In genomic region chr1:198647055-198647454, GRCh38 we compare ENCODE assay signal across 18 cellular contexts. TPM values are rescaled to one million over a fixed set of nuclear protein-coding genes. Genes with fewer than 3 reads are reported as not detected.
DNase-seq lines count a peak whose midpoint lies in the region; ATAC-seq and TF ChIP-seq lines count a peak whose summit lies in the region.
"Had no signal": no experiment of that assay in that cellular context is flagged by ENCODE, and none has a peak within 500 bp of the region (broad histone marks: within the 10 kb centered on the region; RNA-seq: fewer than 3 reads in every experiment).

No MANE protein-coding gene starts in this region.

- H3K4me1 Mint-ChIP-seq in activated CD8-positive, alpha-beta memory T cell treated with anti-CD3 and anti-CD28 coated beads, Interleukin-2, amount 10 ng/mL, durations not matched to agents 7 days and 5 days = peaks cover 71% of the 10 kb centered on the region
- peaks cover 8% of the 10 kb centered on the region for H3K4me1 Mint-ChIP-seq in neural progenitor cell
- H3K4me1 Mint-ChIP-seq: neural crest cell had no signal

- H3K9ac ChIP-seq in neural progenitor cell = no peak overlapping the region

- H3K27me3 ChIP-seq in spleen (replicated peaks in 1 of 7) (no peaks in the 10 kb centered on the region), neural progenitor cell (no peaks in the 10 kb centered on the region)
- H3K27me3 ChIP-seq: MG63, uterus had no signal

- peak overlapping the region; percentile 66 for H3K4me3 Mint-ChIP-seq in activated CD8-positive, alpha-beta memory T cell treated with anti-CD3 and anti-CD28 coated beads, Interleukin-2, amount 10 ng/mL, durations not matched to agents 7 days and 5 days
- H3K4me3 Mint-ChIP-seq in neural progenitor cell = no peak overlapping the region
- H3K4me3 Mint-ChIP-seq: neural crest cell had no signal

- H4K20me1 ChIP-seq in neural progenitor cell (ENCODE audit: low read depth) = no peaks in the 10 kb centered on the region

- intact Hi-C loops in spleen (cut with DNase I; ENCODE audit: low total_unique reads) = no loop called here

- H3F3A ChIP-seq in neural progenitor cell (ENCODE audit: low read depth) = no peaks in the 10 kb centered on the region

- H2AFZ ChIP-seq in neural progenitor cell (replicated peaks) = no peak overlapping the region

- POLR2A ChIA-PET in HEK293 (lab: Yijun Ruan, JAX) = no interaction called here

- CTCF ChIA-PET in activated CD8-positive, alpha-beta memory T cell treated with anti-CD3 and anti-CD28 coated beads, Interleukin-2, amount 10 ng/mL, durations not matched to agents 7 days and 5 days (lab: Charles Lee) = no interaction called here
- CTCF ChIA-PET in HEK293 (lab: Yijun Ruan, JAX) = no interaction called here

- H3K27ac Mint-ChIP-seq in activated CD8-positive, alpha-beta memory T cell treated with anti-CD3 and anti-CD28 coated beads, Interleukin-2, amount 10 ng/mL, durations not matched to agents 7 days and 5 days = peak overlapping the region; percentile 75
- H3K27ac Mint-ChIP-seq in activated naive CD4-positive, alpha-beta T cell treated with anti-CD3 and anti-CD28 coated beads, Interleukin-2, amount 50 U/mL, for 72 hours = peak overlapping the region; percentile 79 to 82
- no peak overlapping the region for H3K27ac Mint-ChIP-seq in neural progenitor cell

- no peaks in the 10 kb centered on the region for H3K79me2 ChIP-seq in neural progenitor cell (ENCODE audit: low read depth)

- H3K4me1 ChIP-seq in HEK293 (ENCODE audit: control insufficient read depth, insufficient read depth, low read length) (no peaks in the 10 kb centered on the region), spleen (peaks cover 14 to 100% (median 89%) of the 10 kb centered on the region in 6 donors), neural progenitor cell (peaks cover 2% of the 10 kb centered on the region)
- H3K4me1 ChIP-seq: uterus had no signal

- no peak overlapping the region for H3K4me2 ChIP-seq in neural progenitor cell

- TF ChIP-seq CTCF in HEK293 (tag by site-specific recombination; IDR thresholded peaks at IDR 0.05) = no peak
- TF ChIP-seq CTCF in spleen (IDR thresholded peaks at IDR 0.05 in 8 of 11, conservative IDR thresholded peaks at IDR 0.05 in 3 of 11) = no peak
- TF ChIP-seq CTCF in neural progenitor cell (IDR thresholded peaks at IDR 0.05) = no peak

- peaks cover 81% of the 10 kb centered on the region for H3K36me3 Mint-ChIP-seq in activated CD8-positive, alpha-beta memory T cell treated with anti-CD3 and anti-CD28 coated beads, Interleukin-2, amount 10 ng/mL, durations not matched to agents 7 days and 5 days
- H3K36me3 Mint-ChIP-seq in activated naive CD4-positive, alpha-beta T cell treated with anti-CD3 and anti-CD28 coated beads, Interleukin-2, amount 50 U/mL, for 72 hours = peaks cover 41 to 72% of the 10 kb centered on the region in 2 donors
- no peaks in the 10 kb centered on the region for H3K36me3 Mint-ChIP-seq in neural progenitor cell

- H3K4me3 ChIP-seq in HEK293 (ENCODE audit: low read depth, low read length) (no peak overlapping the region), spleen (peak overlapping the region in 3 of 8 donors; percentile 0 to 73 (median 1)), neural progenitor cell (no peak overlapping the region)
- H3K4me3 ChIP-seq: MG63, uterus had no signal

- H3K27ac ChIP-seq in HEK293 (ENCODE audit: extremely low read depth, low read depth, low read length) (no peak overlapping the region), spleen (peak overlapping the region in 5 of 8 donors; percentile 19 to 91 (median 89)), neural progenitor cell (no peak overlapping the region)
- H3K27ac ChIP-seq: uterus had no signal

- no peak for DNase-seq in activated CD8-positive, alpha-beta memory T cell treated with anti-CD3 and anti-CD28 coated beads, Interleukin-2, amount 10 ng/mL, durations not matched to agents 7 days and 5 days
- DNase-seq in activated CD8-positive, alpha-beta memory T cell treated with anti-CD3 and anti-CD28 coated beads, Interleukin-2, amount 50 U/mL, for 48 hours = no peak
- DNase-seq in activated naive CD4-positive, alpha-beta T cell treated with anti-CD3 and anti-CD28 coated beads, Interleukin-2, amount 50 U/mL, for 72 hours (ENCODE audit: low spot score in 2 of 2) = no peak
- DNase-seq in spleen (no peak), neural progenitor cell (ENCODE audit: low spot score) (no peak), pons (ENCODE audit: low spot score) (no peak), NCI-H1092 (lab: John Stamatoyannopoulos, UW) (no peak)
- DNase-seq: effector CD8-positive, alpha-beta T cell; H7; mammary epithelial cell; MG63; NCI-H2029; NCI-H510A treated with DMSO at 0.1 percent for 48 hours; SIG-M5; uterus had no signal

- TF ChIP-seq POLR2A in spleen (IDR thresholded peaks at IDR 0.05) = no peak

- no peak for ATAC-seq in activated CD8-positive, alpha-beta memory T cell treated with anti-CD3 and anti-CD28 coated beads, Interleukin-2, amount 10 ng/mL, durations not matched to agents 7 days and 5 days
- ATAC-seq in activated naive CD4-positive, alpha-beta T cell treated with anti-CD3 and anti-CD28 coated beads, Interleukin-2, amount 50 U/mL, for 72 hours = no peak

- no peaks in the 10 kb centered on the region for H3K9me3 ChIP-seq in HEK293 (ENCODE audit: control insufficient read depth, insufficient read depth, low read depth, low read length)
- no peaks in the 10 kb centered on the region for H3K9me3 ChIP-seq in spleen
- no peaks in the 10 kb centered on the region for H3K9me3 ChIP-seq in neural progenitor cell (ENCODE audit: low read depth)
- H3K9me3 ChIP-seq: MG63, uterus had no signal

- no peaks in the 10 kb centered on the region for H3K27me3 Mint-ChIP-seq in activated CD8-positive, alpha-beta memory T cell treated with anti-CD3 and anti-CD28 coated beads, Interleukin-2, amount 10 ng/mL, durations not matched to agents 7 days and 5 days
- no peaks in the 10 kb centered on the region for H3K27me3 Mint-ChIP-seq in neural progenitor cell (ENCODE audit: insufficient read depth, low read depth)

- WGBS in spleen, 5 donors = 58 to 76% (median 60%) methylated on average over 1 of the region's 1 CpG

- H3K36me3 ChIP-seq in HEK293 (ENCODE audit: control insufficient read depth in 2 of 2, insufficient read depth in 1 of 2, low read length in 2 of 2) = no peaks in the 10 kb centered on the region
- H3K36me3 ChIP-seq in spleen = peaks cover 0 to 62% (median 4%) of the 10 kb centered on the region in 6 donors
- no peaks in the 10 kb centered on the region for H3K36me3 ChIP-seq in neural progenitor cell
- H3K36me3 ChIP-seq: MG63, uterus had no signal

- H3K9me3 Mint-ChIP-seq in activated CD8-positive, alpha-beta memory T cell treated with anti-CD3 and anti-CD28 coated beads, Interleukin-2, amount 10 ng/mL, durations not matched to agents 7 days and 5 days (ENCODE audit: low read depth) = no peaks in the 10 kb centered on the region
- no peaks in the 10 kb centered on the region for H3K9me3 Mint-ChIP-seq in activated naive CD4-positive, alpha-beta T cell treated with anti-CD3 and anti-CD28 coated beads, Interleukin-2, amount 50 U/mL, for 72 hours
- no peaks in the 10 kb centered on the region for H3K9me3 Mint-ChIP-seq in neural progenitor cell

TF ChIP-seq in HEK293, 187 proteins besides CTCF, POLR2A, EP300 and RAD21:
- TF ChIP-seq ZNF274 (IDR thresholded peaks at IDR 0.05; ENCODE audit: low read length) = no peak
- peak; percentile 52; the same call in 1 of the 2 replicates for TF ChIP-seq ZNF274 (tag by site-specific recombination; IDR thresholded peaks at IDR 0.05; ENCODE audit: borderline replicate concordance)
- no peak for TF ChIP-seq ATF2 (tag by site-specific recombination; IDR thresholded peaks at IDR 0.05; ENCODE audit: low read depth)

RNA-seq across cellular contexts. Expression of gene PTPRC, which starts 8.2 kb away (rescaled TPM):
- 100 to 1,000 TPM; 556 to 674 TPM for total RNA-seq in activated CD8-positive, alpha-beta memory T cell treated with anti-CD3 and anti-CD28 coated beads, Interleukin-2, amount 10 ng/mL, durations not matched to agents 7 days and 5 days
- 100 to 1,000 TPM; 433 to 644 TPM for total RNA-seq in activated naive CD4-positive, alpha-beta T cell treated with anti-CD3 and anti-CD28 coated beads, Interleukin-2, amount 50 U/mL, for 72 hours
- 100 to 1,000 TPM; 439 to 716 (median 526) TPM for total RNA-seq in spleen
- polyA plus RNA-seq in spleen = 10 to 100 TPM; 79.2 to 99.3 (median 92.4) TPM
- not detected in 2 replicates for total RNA-seq in neural progenitor cell (ENCODE audit: low replicate concordance)
- total RNA-seq: H7, neural crest cell had no signal
- polyA plus RNA-seq: keratinocyte, mammary epithelial cell had no signal

Comparison
In these comparisons a context has a peak if more than half of its experiments do, and no peak if none do; other contexts are left out.
1. H3K27ac ChIP-seq: peak in spleen (5 of 8); none in HEK293 (single experiment) and neural progenitor cell (single experiment).
2. RNA of gene PTPRC, which starts 8.2 kb away (total RNA-seq): 556 to 674 TPM in activated CD8-positive, alpha-beta memory T cell treated with anti-CD3 and anti-CD28 coated beads, Interleukin-2, amount 10 ng/mL, durations not matched to agents 7 days and 5 days, 433 to 644 TPM in activated naive CD4-positive, alpha-beta T cell treated with anti-CD3 and anti-CD28 coated beads, Interleukin-2, amount 50 U/mL, for 72 hours and 439 to 716 TPM in spleen; not detected in neural progenitor cell; every median in the first group is over 100 times any median in the second.